In the genomic region with DNA sequence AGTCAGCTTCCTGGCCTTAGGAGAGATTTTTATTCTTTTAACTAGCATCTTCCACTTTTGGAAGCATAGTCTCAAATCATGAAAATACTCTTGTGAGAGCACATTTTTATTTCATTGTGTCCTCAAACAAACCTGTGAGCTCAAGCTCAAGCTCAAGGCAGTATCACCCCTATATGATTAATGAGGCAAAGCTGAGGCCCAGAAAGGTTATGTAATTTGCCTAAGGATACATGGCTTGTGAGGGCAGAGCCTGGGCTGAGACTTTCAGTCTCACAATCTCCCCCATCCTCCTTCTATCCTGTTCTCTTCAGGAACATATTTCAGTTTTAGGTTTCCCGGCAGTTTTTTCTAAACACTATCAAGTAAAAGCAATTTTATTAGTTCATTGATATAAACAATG, we compare ENCODE assay signal across 15 cellular contexts.
"Had no signal": no experiment of that assay in that cellular context is flagged by ENCODE, and none has a peak within 500 bp of the region (broad histone marks: within the 10 kb centered on the region; RNA-seq: fewer than 3 reads in every experiment).

No MANE protein-coding gene starts in this region.

- H3K9me3 ChIP-seq: lower lobe of right lung, sigmoid colon, thyroid gland had no signal

- ATAC-seq: left colon, lower lobe of right lung had no signal

- H3K4me3 ChIP-seq: lower lobe of right lung, sigmoid colon, thyroid gland had no signal

- FAIRE-seq: urothelium cell line had no signal

- DNase-seq: activated CD4-positive, alpha-beta T cell treated with anti-CD3 and anti-CD28 coated beads for 1 hour; activated CD8-positive, alpha-beta memory T cell treated with anti-CD3 and anti-CD28 coated beads for 24 hours; activated CD8-positive, alpha-beta memory T cell treated with anti-CD3 and anti-CD28 coated beads, Interleukin-2, amount 50 U/mL, for 48 hours; activated effector memory CD4-positive, alpha-beta T cell treated with anti-CD3 and anti-CD28 coated beads, Interleukin-2, amount 50 U/mL, for 16 hours; activated naive CD4-positive, alpha-beta T cell treated with anti-CD3 and anti-CD28 coated beads, Interleukin-2, amount 50 U/mL, for 16 hours; activated T-cell treated with anti-CD3 and anti-CD28 coated beads, Interleukin-2, amount 50 U/mL, for 48 hours; effector CD4-positive, alpha-beta T cell; left colon; lower lobe of right lung; midbrain; sigmoid colon; stimulated activated CD4-positive, alpha-beta T cell treated with anti-CD3 and anti-CD28 coated beads, Interleukin-4, amount 100 ng/mL, for 4 hours; stimulated activated naive CD4-positive, alpha-beta T cell; thyroid gland had no signal

- H3K27ac ChIP-seq: lower lobe of right lung, sigmoid colon, thyroid gland had no signal

- H3K36me3 ChIP-seq: lower lobe of right lung, sigmoid colon, thyroid gland had no signal

- H3K27me3 ChIP-seq: sigmoid colon, thyroid gland had no signal

- H3K4me1 ChIP-seq: lower lobe of right lung, sigmoid colon had no signal
